In genomic region chr21:27126140-27126539, GRCh38 we compare ENCODE assay signal across 9 cellular contexts.
"Had no signal": no experiment of that assay in that cellular context is flagged by ENCODE, and none has a peak within 500 bp of the region (broad histone marks: within the 10 kb centered on the region; RNA-seq: fewer than 3 reads in every experiment).

No MANE protein-coding gene starts in this region.

- ATAC-seq: GM23338, HCT116 had no signal

- H3K4me3 Mint-ChIP-seq: GM23338, H9, HFFc6 had no signal

- DNase-seq: GM23248, GOT3, H7, H9, HCEC 1CT, HFFc6 had no signal

- H3K4me2 ChIP-seq: GM23338 had no signal

- H3K4me1 Mint-ChIP-seq: GM23338, H9 had no signal

- H3K9me3 ChIP-seq: HAP-1 had no signal

- H3K9me3 Mint-ChIP-seq: GM23338, HFFc6 had no signal

- H3K4me3 ChIP-seq: GM23248, GM23338, HAP-1 had no signal

- H3K9ac ChIP-seq: GM23248 had no signal

- H3K4me1 ChIP-seq: HAP-1 had no signal

- H3K27ac Mint-ChIP-seq: GM23338, H9, HFFc6 had no signal

- H3K27ac ChIP-seq: GM23248 had no signal

- H3K36me3 ChIP-seq: HAP-1 had no signal

- H2AFZ ChIP-seq: GM23248, GM23338 had no signal
